ENCODE assay signal across 8 cellular contexts in the genomic region with DNA sequence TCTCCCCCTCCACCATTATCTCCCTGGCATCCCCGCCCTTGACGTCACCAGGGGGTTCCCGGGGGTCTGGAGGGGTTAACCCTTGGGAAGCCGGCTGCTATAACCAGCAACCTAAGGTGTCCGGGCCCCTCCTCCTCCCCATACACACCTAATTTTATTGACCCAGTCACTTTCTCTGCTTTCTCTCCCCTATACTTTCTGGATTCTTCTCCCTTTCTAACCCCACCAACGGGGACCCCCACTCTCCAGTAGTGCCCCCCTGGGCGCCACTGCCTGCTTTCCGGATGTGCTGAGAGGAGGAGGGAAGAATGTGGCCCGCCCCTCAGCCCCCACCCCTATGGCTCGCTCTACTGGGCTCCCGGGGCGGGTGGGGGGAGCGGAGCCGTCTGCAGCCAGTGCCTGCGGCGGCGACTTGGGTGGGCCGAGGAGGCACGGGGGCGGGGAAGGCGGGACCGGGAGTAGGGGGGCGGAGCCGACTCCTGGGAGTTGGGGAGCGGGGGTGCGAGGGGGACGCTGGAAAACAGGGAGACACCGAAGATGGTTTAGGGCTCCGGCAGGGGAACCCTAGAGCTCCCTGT. TPM values are rescaled to one million over a fixed set of nuclear protein-coding genes. Genes with fewer than 3 reads are reported as not detected.
DNase-seq lines count a peak whose midpoint lies in the region; ATAC-seq and TF ChIP-seq lines count a peak whose summit lies in the region.

No MANE protein-coding gene starts in this region.

- H3K36me3 Mint-ChIP-seq in IgD-negative memory B cell (no peaks in the 10 kb centered on the region), glutamatergic neuron (ENCODE audit: unreplicated experiment) (no peaks in the 10 kb centered on the region)

- DNase-seq in Caki2 (ENCODE audit: low read depth) (peak; percentile 63), glutamatergic neuron (peak; percentile 62), omental fat pad (ENCODE audit: low spot score) (no peak)
- DNase-seq in activated T-cell treated with anti-CD3 and anti-CD28 coated beads, Interleukin-2, amount 50 U/mL, for 48 hours: peak; percentile 49 to 64

- TF ChIP-seq CTCF in glutamatergic neuron (IDR thresholded peaks at IDR 0.05; ENCODE audit: partially characterized antibody, unreplicated experiment) (no peak), omental fat pad (IDR thresholded peaks at IDR 0.05) (no peak)

- in situ Hi-C loops in Caki2 (cut with HindIII; ENCODE audit: low pct_unique_long_range_greater_than_20kb, low sequenced_read_pairs): no loop called here

- H3K4me3 Mint-ChIP-seq in IgD-negative memory B cell (peak overlapping the region; percentile 85 to 96 (median 92)), glutamatergic neuron (ENCODE audit: unreplicated experiment) (peak overlapping the region; percentile 94)

- peaks cover 24 to 30% (median 28%) of the 10 kb centered on the region in 3 donors for H3K4me1 Mint-ChIP-seq in IgD-negative memory B cell
- H3K4me1 Mint-ChIP-seq in glutamatergic neuron (ENCODE audit: low read depth, unreplicated experiment): peaks cover 16% of the 10 kb centered on the region

- ATAC-seq in omental fat pad (ENCODE audit: low FRiP score) (peak; percentile 17), HG02610 (IDR thresholded peaks at IDR 0.05; ENCODE audit: unreplicated experiment) (no peak), HG03439 (IDR thresholded peaks at IDR 0.05; ENCODE audit: unreplicated experiment) (no peak), HG02852 (IDR thresholded peaks at IDR 0.05; ENCODE audit: unreplicated experiment) (no peak)

- H3K27ac Mint-ChIP-seq in IgD-negative memory B cell: peak overlapping the region in 2 of 3 donors; percentile 18 to 28
- H3K27ac Mint-ChIP-seq in glutamatergic neuron (ENCODE audit: unreplicated experiment): peak overlapping the region; percentile 52

- no peaks in the 10 kb centered on the region for H3K9me3 Mint-ChIP-seq in IgD-negative memory B cell
- peaks cover 13% of the 10 kb centered on the region for H3K9me3 Mint-ChIP-seq in glutamatergic neuron (ENCODE audit: unreplicated experiment)

- H3K27me3 Mint-ChIP-seq in IgD-negative memory B cell (peaks cover 5% of the 10 kb centered on the region), glutamatergic neuron (ENCODE audit: unreplicated experiment) (peaks cover 25% of the 10 kb centered on the region)

RNA-seq across cellular contexts. Expression of a gene that starts 1.8 kb away (rescaled TPM):
- 0.57 and 1.8 TPM in 2 replicates for total RNA-seq in Caki2 (2014; rRNA removed; shearing (Covaris generic); ENCODE audit: low replicate concordance)
- 0.18 TPM for polyA plus RNA-seq in IgD-negative memory B cell
- total RNA-seq in glutamatergic neuron (ENCODE audit: unreplicated experiment) (2.3 TPM), omental fat pad (under 1 TPM in 3 of 4 donors, not detected in 1; 0.09 to 0.60 (median 0.19) TPM)

RNA-seq across cellular contexts. Expression of a gene that starts 6.3 kb away (rescaled TPM):
- not detected in 2 replicates for total RNA-seq in Caki2 (2014; rRNA removed; shearing (Covaris generic); ENCODE audit: low replicate concordance)
- polyA plus RNA-seq in IgD-negative memory B cell: not detected
- total RNA-seq in glutamatergic neuron (ENCODE audit: unreplicated experiment): 18.0 TPM
- under 1 TPM in 1 of 4 donors, not detected in 3; 0.25 TPM for total RNA-seq in omental fat pad

RNA-seq across cellular contexts. Expression of a gene that starts 18.3 kb away (rescaled TPM):
- not detected in 2 replicates for total RNA-seq in Caki2 (2014; rRNA removed; shearing (Covaris generic); ENCODE audit: low replicate concordance)
- polyA plus RNA-seq in IgD-negative memory B cell: 129 TPM
- total RNA-seq in glutamatergic neuron (ENCODE audit: unreplicated experiment) (52.0 TPM), omental fat pad (10 to 100 TPM; 13.8 to 85.6 (median 29.8) TPM)

RNA-seq across cellular contexts. Expression of a gene that starts 26.5 kb away (rescaled TPM):
- 285 and 315 TPM in 2 replicates for total RNA-seq in Caki2 (2014; rRNA removed; shearing (Covaris generic); ENCODE audit: low replicate concordance)
- 76.6 TPM for polyA plus RNA-seq in IgD-negative memory B cell
- total RNA-seq in glutamatergic neuron (ENCODE audit: unreplicated experiment) (870 TPM), omental fat pad (100 to 1,000 TPM in 1 of 4 donors, 10 to 100 TPM in 3; 53.5 to 108 (median 58.4) TPM)

RNA-seq across cellular contexts. Expression of a gene that starts 26.8 kb away (rescaled TPM):
- not detected in 2 replicates for total RNA-seq in Caki2 (2014; rRNA removed; shearing (Covaris generic); ENCODE audit: low replicate concordance)
- polyA plus RNA-seq in IgD-negative memory B cell: not detected
- total RNA-seq in glutamatergic neuron (ENCODE audit: unreplicated experiment) (not detected), omental fat pad (not detected)

Comparison
In these comparisons a context has a peak if more than half of its experiments do, and no peak if none do; other contexts are left out.
1. RNA of a gene that starts 6.3 kb away (total RNA-seq): 18.0 TPM in glutamatergic neuron (single experiment); not detected in Caki2 and 0.25 TPM in omental fat pad; every median in the first group is over 10 times any median in the second.
2. RNA of a gene that starts 18.3 kb away (total RNA-seq): 52.0 TPM in glutamatergic neuron (single experiment) and 13.8 to 85.6 TPM in omental fat pad; not detected in Caki2; every median in the first group is over 10 times any median in the second.